Comparison of ENCODE assay signal across 6 cellular contexts in the genomic region with DNA sequence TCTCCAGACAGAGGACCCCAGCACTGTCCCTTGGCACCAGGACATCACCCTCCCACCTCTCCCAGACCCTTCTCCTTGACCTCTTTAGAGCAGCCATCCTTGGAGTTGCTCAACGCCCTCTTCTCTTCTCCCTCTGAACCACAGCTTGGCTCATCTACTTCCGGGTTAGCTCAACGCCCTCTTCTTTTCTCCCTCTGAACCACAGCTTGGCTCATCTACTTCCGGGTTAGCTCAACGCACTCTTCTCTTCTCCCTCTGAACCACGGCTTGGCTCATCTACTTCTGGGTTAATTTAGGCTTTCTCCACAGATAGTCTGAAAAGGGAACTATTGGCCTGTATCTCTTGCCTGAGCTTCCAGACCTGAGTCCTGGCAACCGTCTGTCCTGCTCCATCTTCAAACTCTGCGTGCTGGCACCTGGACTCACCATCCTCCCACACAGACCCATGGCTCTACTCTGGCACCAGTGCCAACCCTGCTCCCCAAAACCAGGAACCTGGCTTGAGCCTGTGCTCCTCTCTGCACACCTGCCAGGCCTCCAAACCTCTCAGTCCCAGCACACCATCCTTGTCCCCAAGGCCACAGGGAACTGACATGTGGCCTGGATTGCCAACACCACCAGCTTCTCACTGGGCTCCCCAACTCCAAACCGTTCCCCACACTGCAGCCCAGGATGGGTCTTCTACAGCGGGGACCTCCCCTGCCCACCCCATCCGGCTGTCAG. TPM values are rescaled to one million over a fixed set of nuclear protein-coding genes. Genes with fewer than 3 reads are reported as not detected.
DNase-seq lines count a peak whose midpoint lies in the region; ATAC-seq and TF ChIP-seq lines count a peak whose summit lies in the region.

No MANE protein-coding gene starts in this region.

- no peak overlapping the region for H2BK5ac ChIP-seq in neuronal stem cell (ENCODE audit: low read length)

- no peak overlapping the region for H3K14ac ChIP-seq in neuronal stem cell (ENCODE audit: low read length)

- peak overlapping the region; percentile 29 for H4K8ac ChIP-seq in neuronal stem cell (ENCODE audit: low read depth, low read length)

- H2BK12ac ChIP-seq in neuronal stem cell (ENCODE audit: low read length) = no peak overlapping the region

- no peak overlapping the region for H4K91ac ChIP-seq in neuronal stem cell (ENCODE audit: low read depth, low read length, poor library complexity)

- H3K4me3 Mint-ChIP-seq in activated T-cell treated with anti-CD3 and anti-CD28 coated beads, Interleukin-2, amount 50 U/mL, for 72 hours = no peak overlapping the region

- H3K27me3 Mint-ChIP-seq in activated T-cell treated with anti-CD3 and anti-CD28 coated beads, Interleukin-2, amount 50 U/mL, for 72 hours (ENCODE audit: low read depth) = no peaks in the 10 kb centered on the region

- no peaks in the 10 kb centered on the region for H3K27me3 ChIP-seq in adipocyte (replicated peaks; ENCODE audit: control insufficient read depth, insufficient read depth, low read length)
- no peaks in the 10 kb centered on the region for H3K27me3 ChIP-seq in neuronal stem cell (ENCODE audit: control insufficient read depth in 3 of 3, insufficient read depth in 3 of 3, low read depth in 1 of 3, low read length in 3 of 3)

- no peak overlapping the region for H3K27ac Mint-ChIP-seq in activated T-cell treated with anti-CD3 and anti-CD28 coated beads, Interleukin-2, amount 50 U/mL, for 72 hours

- no peak overlapping the region for H3K18ac ChIP-seq in neuronal stem cell (ENCODE audit: low read length)

- peaks cover 13 to 95% of the 10 kb centered on the region in 2 experiments for H3K36me3 ChIP-seq in HEK293 (ENCODE audit: control insufficient read depth in 2 of 2, insufficient read depth in 1 of 2, low read length in 2 of 2)
- peaks cover 64% of the 10 kb centered on the region for H3K36me3 ChIP-seq in adipocyte (ENCODE audit: control insufficient read depth, insufficient read depth, low read length, severe bottlenecking)
- H3K36me3 ChIP-seq in neuronal stem cell (replicated peaks in 1 of 2; ENCODE audit: control insufficient read depth in 2 of 2, insufficient read depth in 2 of 2, low read length in 2 of 2) = peaks cover 30 to 93% of the 10 kb centered on the region in 2 donors

- H3K9me3 Mint-ChIP-seq in activated T-cell treated with anti-CD3 and anti-CD28 coated beads, Interleukin-2, amount 50 U/mL, for 72 hours = no peaks in the 10 kb centered on the region

- no peak overlapping the region for H2BK120ac ChIP-seq in neuronal stem cell (ENCODE audit: low read depth, low read length)

- no CpG with 5 or more reads among the region's 11 CpGs for WGBS in neuronal stem cell (ENCODE audit: extremely low coverage in 2 of 2, insufficient read length in 2 of 2, insufficient replicate concordance in 1 of 2), 2 donors

- H3K4me1 ChIP-seq in HEK293 (ENCODE audit: control insufficient read depth, insufficient read depth, low read length) (peaks cover 16% of the 10 kb centered on the region), adipocyte (ENCODE audit: control insufficient read depth, insufficient read depth, low read length) (peaks cover 54% of the 10 kb centered on the region), neuronal stem cell (ENCODE audit: control insufficient read depth in 2 of 2, insufficient read depth in 1 of 2, low read depth in 1 of 2, low read length in 2 of 2) (no peaks in the 10 kb centered on the region)

- ATAC-seq in activated T-cell treated with anti-CD3 and anti-CD28 coated beads, Interleukin-2, amount 50 U/mL, for 72 hours (replicated peaks in 1 of 2) = no peak
- no peak for ATAC-seq in left lobe of liver
- ATAC-seq in GM18511 (IDR thresholded peaks at IDR 0.05; ENCODE audit: unreplicated experiment) = no peak

- H3K9me3 ChIP-seq in HEK293 (ENCODE audit: control insufficient read depth, insufficient read depth, low read depth, low read length) = no peaks in the 10 kb centered on the region
- H3K9me3 ChIP-seq in adipocyte (ENCODE audit: control insufficient read depth, low read length) = no peaks in the 10 kb centered on the region
- no peaks in the 10 kb centered on the region for H3K9me3 ChIP-seq in neuronal stem cell (replicated peaks in 1 of 2; ENCODE audit: control insufficient read depth in 2 of 2, insufficient read depth in 1 of 2, low read depth in 1 of 2, low read length in 2 of 2)

- no peak overlapping the region for H3K23ac ChIP-seq in neuronal stem cell (ENCODE audit: low read depth, low read length, poor library complexity)

- CTCF ChIA-PET in HEK293 (lab: Yijun Ruan, JAX) = interaction anchor here (0.7 to 3.3 kb wide), 3 partner anchors 11 to 28 kb away, joined by 7 to 12 read pairs (median 12); no protein-coding TSS in a partner anchor

- POLR2A ChIA-PET in HEK293 (lab: Yijun Ruan, JAX) = interaction anchor here (0.6 to 1.4 kb wide), 5 partner anchors 9 to 355 kb away, joined by 3 to 7 read pairs (median 3); a partner anchor contains a TSS

- H3K36me3 Mint-ChIP-seq in activated T-cell treated with anti-CD3 and anti-CD28 coated beads, Interleukin-2, amount 50 U/mL, for 72 hours (ENCODE audit: insufficient read depth in 2 of 2) = peaks cover 0 to 24% of the 10 kb centered on the region in 2 donors

- peaks cover 3% of the 10 kb centered on the region for H3K79me1 ChIP-seq in neuronal stem cell (ENCODE audit: low read depth, low read length)

- H2BK15ac ChIP-seq in neuronal stem cell (ENCODE audit: low read length) = no peak overlapping the region

- H3K27ac ChIP-seq in HEK293 (ENCODE audit: extremely low read depth, low read depth, low read length) (peak overlapping the region; percentile 59), neuronal stem cell (replicated peaks; ENCODE audit: low read length) (no peak overlapping the region)

- peaks cover 23% of the 10 kb centered on the region for H3K4me1 Mint-ChIP-seq in activated T-cell treated with anti-CD3 and anti-CD28 coated beads, Interleukin-2, amount 50 U/mL, for 72 hours (ENCODE audit: low read depth)

- H2AK5ac ChIP-seq in neuronal stem cell (ENCODE audit: low read depth, low read length) = no peak overlapping the region

- DNase-seq in adipocyte (ENCODE audit: low read depth) = peak; percentile 22
- DNase-seq in neuronal stem cell (ENCODE audit: low spot score) = no peak
- DNase-seq in activated T-cell treated with anti-CD3 and anti-CD28 coated beads, Interleukin-2, amount 50 U/mL, for 72 hours = no peak
- no peak for DNase-seq in left lobe of liver (ENCODE audit: low spot score)

- no peak overlapping the region for H3K4me2 ChIP-seq in neuronal stem cell (ENCODE audit: insufficient read depth, low read length, poor library complexity, severe bottlenecking)

- TF ChIP-seq CTCF in HEK293 (tag by site-specific recombination; IDR thresholded peaks at IDR 0.05) = no peak

- H3K4ac ChIP-seq in neuronal stem cell (ENCODE audit: low read length) = no peak overlapping the region

- H3K4me3 ChIP-seq in HEK293 (ENCODE audit: low read depth, low read length) (no peak overlapping the region), adipocyte (ENCODE audit: low read length) (peak overlapping the region; percentile 61), neuronal stem cell (ENCODE audit: low read length in 2 of 2) (no peak overlapping the region)

- H3K9ac ChIP-seq in adipocyte (ENCODE audit: low read length) (peak overlapping the region; percentile 76), neuronal stem cell (ENCODE audit: low read depth, low read length, poor library complexity) (no peak overlapping the region)

- H2AFZ ChIP-seq in neuronal stem cell (ENCODE audit: low read length) = no peak overlapping the region

TF ChIP-seq in HEK293, 187 proteins besides CTCF, POLR2A, EP300 and RAD21 (continues in another document):
- TF ChIP-seq SP2 (tag by site-specific recombination; IDR thresholded peaks at IDR 0.05) = peak; percentile 54

RNA-seq across cellular contexts. Expression of a gene that starts 25.3 kb away (rescaled TPM):
- 11.8 TPM for polyA plus RNA-seq in neuronal stem cell (2013, experiment 1 of 2)
- 12.1 TPM for polyA plus RNA-seq in neuronal stem cell (2013, experiment 2 of 2)
- 10 to 100 TPM; 21.3 to 29.1 TPM for total RNA-seq in activated T-cell treated with anti-CD3 and anti-CD28 coated beads, Interleukin-2, amount 50 U/mL, for 72 hours
- total RNA-seq in left lobe of liver = 18.9 TPM

RNA-seq across cellular contexts. Expression of a gene that starts 49.3 kb away (rescaled TPM):
- polyA plus RNA-seq in neuronal stem cell (2013, experiment 1 of 2) = 0.20 TPM
- 0.25 TPM for polyA plus RNA-seq in neuronal stem cell (2013, experiment 2 of 2)
- 1 to 10 TPM in 1 of 2 donors, under 1 TPM in 1; 0.95 to 1.8 TPM for total RNA-seq in activated T-cell treated with anti-CD3 and anti-CD28 coated beads, Interleukin-2, amount 50 U/mL, for 72 hours
- total RNA-seq in left lobe of liver = 0.18 TPM

RNA-seq across cellular contexts. Expression of a gene that starts 59.5 kb away (rescaled TPM):
- 54.2 TPM for polyA plus RNA-seq in neuronal stem cell (2013, experiment 1 of 2)
- 54.2 TPM for polyA plus RNA-seq in neuronal stem cell (2013, experiment 2 of 2)
- total RNA-seq in activated T-cell treated with anti-CD3 and anti-CD28 coated beads, Interleukin-2, amount 50 U/mL, for 72 hours = 100 to 1,000 TPM in 1 of 2 donors, 10 to 100 TPM in 1; 89.7 to 107 TPM
- total RNA-seq in left lobe of liver = 49.5 TPM

RNA-seq across cellular contexts. Expression of a gene that starts 59.6 kb away (rescaled TPM):
- polyA plus RNA-seq in neuronal stem cell (2013, experiment 1 of 2) = 1.3 TPM
- polyA plus RNA-seq in neuronal stem cell (2013, experiment 2 of 2) = 1.1 TPM
- 1 to 10 TPM in 1 of 2 donors, under 1 TPM in 1; 0.63 to 1.1 TPM for total RNA-seq in activated T-cell treated with anti-CD3 and anti-CD28 coated beads, Interleukin-2, amount 50 U/mL, for 72 hours
- 1.5 TPM for total RNA-seq in left lobe of liver
